Comparison of ENCODE assay signal across 31 cellular contexts in the genomic region with DNA sequence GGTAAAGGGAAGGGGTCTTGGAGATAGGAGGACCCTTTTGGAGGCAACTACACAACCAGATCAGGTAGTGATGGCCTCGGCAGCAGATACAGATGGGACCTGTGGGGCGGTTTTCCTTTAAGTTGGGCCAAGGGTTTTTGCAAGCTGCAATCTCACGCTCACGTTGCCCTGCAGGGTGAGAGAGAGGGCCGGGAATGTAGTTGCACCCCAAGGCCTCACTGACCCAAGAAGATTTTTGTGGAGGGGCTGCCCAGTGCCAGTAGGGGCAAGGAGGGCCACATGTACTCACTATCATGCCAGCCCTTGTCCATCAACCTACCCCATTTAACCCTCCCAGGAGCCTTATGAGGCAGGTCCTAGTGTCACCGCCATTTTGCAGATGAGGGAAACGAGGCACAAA. TPM values are rescaled to one million over a fixed set of nuclear protein-coding genes. Genes with fewer than 3 reads are reported as not detected.
DNase-seq lines count a peak whose midpoint lies in the region; ATAC-seq and TF ChIP-seq lines count a peak whose summit lies in the region.
"Had no signal": no experiment of that assay in that cellular context is flagged by ENCODE, and none has a peak within 500 bp of the region (broad histone marks: within the 10 kb centered on the region; RNA-seq: fewer than 3 reads in every experiment).

No MANE protein-coding gene starts in this region.

- H3K27me3 ChIP-seq in right atrium auricular region, result no peaks in the 10 kb centered on the region
- no peaks in the 10 kb centered on the region for H3K27me3 ChIP-seq in gastrocnemius medialis
- no peaks in the 10 kb centered on the region for H3K27me3 ChIP-seq in uterus
- H3K27me3 ChIP-seq: neural progenitor cell, suprapubic skin had no signal

- H3K27ac Mint-ChIP-seq in nephron progenitor cell, result no peak overlapping the region
- H3K27ac Mint-ChIP-seq: activated naive CD8-positive, alpha-beta T cell treated with anti-CD3 and anti-CD28 coated beads for 36 hours; IgD-negative memory B cell; neural progenitor cell; stimulated activated effector memory CD8-positive, alpha-beta T cell treated with anti-CD3 and anti-CD28 coated beads, Interleukin-12 subunit alpha, Interleukin-12 subunit beta, amount 100 ng/mL, for 72 hours had no signal

- peaks cover 29% of the 10 kb centered on the region for H3K27me3 Mint-ChIP-seq in nephron progenitor cell (ENCODE audit: low read depth, poor library complexity)
- H3K27me3 Mint-ChIP-seq: activated naive CD8-positive, alpha-beta T cell treated with anti-CD3 and anti-CD28 coated beads for 36 hours; CD4-positive, alpha-beta memory T cell; effector memory CD8-positive, alpha-beta T cell had no signal

- in situ Hi-C loops in gastrocnemius medialis (cut with MboI; ENCODE audit: low sequenced_read_pairs in 4 of 4), result loop anchor here in 2 of 4 donors (10.0 to 25.0 kb wide), 2 partner anchors 62 to 130 kb away; partner anchors contain the start of genes MAN1C1 (in 1 of the 2) and SELENON (in 1 of the 2)

- TF ChIP-seq CTCF in right atrium auricular region (IDR thresholded peaks at IDR 0.05) (no peak), gastrocnemius medialis (IDR thresholded peaks at IDR 0.05 in 4 of 5, conservative IDR thresholded peaks at IDR 0.05 in 1 of 5) (no peak), uterus (IDR thresholded peaks at IDR 0.05) (no peak), nephron progenitor cell (IDR thresholded peaks at IDR 0.05) (no peak)

- DNase-seq in cardiac septum (ENCODE audit: low spot score), result peak; percentile 69
- DNase-seq in Right ventricle myocardium inferior (ENCODE audit: missing footprints), result no peak
- DNase-seq in right atrium auricular region (ENCODE audit: low spot score), result no peak
- DNase-seq in gastrocnemius medialis, result no peak
- DNase-seq in uterus, result no peak
- no peak for DNase-seq in AG08395 (ENCODE audit: low spot score)
- no peak for DNase-seq in mucosa of gallbladder (ENCODE audit: low spot score)
- no peak for DNase-seq in nephron progenitor cell
- DNase-seq: activated CD4-positive, alpha-beta T cell treated with anti-CD3 and anti-CD28 coated beads for 4 hours; activated effector memory CD4-positive, alpha-beta T cell treated with Interleukin-2 at 50 U/mL for 16 hours; activated naive CD8-positive, alpha-beta T cell treated with anti-CD3 and anti-CD28 coated beads for 36 hours; activated T-cell treated with anti-CD3 and anti-CD28 coated beads, Interleukin-2, amount 50 U/mL, for 1 hour; AML-193; anterior cingulate cortex; CD4-positive, alpha-beta memory T cell; effector memory CD8-positive, alpha-beta T cell; kidney glomerular epithelial cell; mammary epithelial cell; NCI-H1048; NCI-H446 treated with DMSO at 0.1 percent for 48 hours; NCI-H774; SIG-M5; stimulated activated CD4-positive, alpha-beta T cell treated with anti-CD3 and anti-CD28 coated beads, Interleukin-15, amount 100 ng/mL, for 24 hours had no signal

- H3K9me3 Mint-ChIP-seq in nephron progenitor cell, result peaks cover 5% of the 10 kb centered on the region
- H3K9me3 Mint-ChIP-seq: activated naive CD8-positive, alpha-beta T cell treated with anti-CD3 and anti-CD28 coated beads for 36 hours; CD4-positive, alpha-beta memory T cell; effector memory CD8-positive, alpha-beta T cell; stimulated activated effector memory CD8-positive, alpha-beta T cell treated with anti-CD3 and anti-CD28 coated beads, Interleukin-12 subunit alpha, Interleukin-12 subunit beta, amount 100 ng/mL, for 72 hours had no signal

- H3K4me3 ChIP-seq in right atrium auricular region (no peak overlapping the region), gastrocnemius medialis (no peak overlapping the region), uterus (no peak overlapping the region)
- H3K4me3 ChIP-seq: A549, coronary artery, HAP-1, neural progenitor cell, suprapubic skin had no signal

- TF ChIP-seq POLR2A in gastrocnemius medialis (IDR thresholded peaks at IDR 0.05), result no peak
- no peak for TF ChIP-seq POLR2A in uterus (IDR thresholded peaks at IDR 0.05)

- H3K36me3 Mint-ChIP-seq in nephron progenitor cell (ENCODE audit: low read depth), result no peaks in the 10 kb centered on the region
- H3K36me3 Mint-ChIP-seq: IgD-negative memory B cell; neural progenitor cell; stimulated activated effector memory CD8-positive, alpha-beta T cell treated with anti-CD3 and anti-CD28 coated beads, Interleukin-12 subunit alpha, Interleukin-12 subunit beta, amount 100 ng/mL, for 72 hours had no signal

- ATAC-seq in Right ventricle myocardium inferior, result no peak
- no peak for ATAC-seq in gastrocnemius medialis
- ATAC-seq: A549; effector memory CD8-positive, alpha-beta T cell; Panc1; stimulated activated effector memory CD8-positive, alpha-beta T cell treated with anti-CD3 and anti-CD28 coated beads, Interleukin-12 subunit alpha, Interleukin-12 subunit beta, amount 100 ng/mL, for 72 hours had no signal

- intact Hi-C loops in cardiac septum (cut with DNase I), result loop anchor here (5.0 kb wide), 1 partner anchor 200 kb away; the partner anchor contains the start of gene LDLRAP1
- intact Hi-C loops in Right ventricle myocardium inferior (cut with DNase I), result no loop called here
- intact Hi-C loops in gastrocnemius medialis (cut with DNase I; ENCODE audit: low total_unique reads), result no loop called here
- intact Hi-C loops in uterus (cut with DNase I; ENCODE audit: low total_unique reads), result loop anchor here (10.0 kb wide), 1 partner anchor 128 kb away; the partner anchor contains the start of gene MAN1C1

- peaks cover 0 to 30% of the 10 kb centered on the region in 2 donors for H3K4me1 ChIP-seq in right atrium auricular region
- H3K4me1 ChIP-seq in gastrocnemius medialis, result peaks cover 31 to 35% of the 10 kb centered on the region in 2 donors
- H3K4me1 ChIP-seq in uterus, result peaks cover 12 to 23% of the 10 kb centered on the region in 2 donors
- H3K4me1 ChIP-seq: A549, HAP-1 had no signal

- H3K36me3 ChIP-seq in right atrium auricular region (no peaks in the 10 kb centered on the region), gastrocnemius medialis (no peaks in the 10 kb centered on the region), uterus (no peaks in the 10 kb centered on the region)
- H3K36me3 ChIP-seq: HAP-1, neural progenitor cell, suprapubic skin had no signal

- H3K27ac ChIP-seq in right atrium auricular region (peak overlapping the region; percentile 88 to 96), gastrocnemius medialis (peak overlapping the region; percentile 90 to 95 (median 94)), uterus (peak overlapping the region; percentile 91 to 95)
- H3K27ac ChIP-seq: A549, neural progenitor cell had no signal

- no peaks in the 10 kb centered on the region for H3K9me3 ChIP-seq in right atrium auricular region
- no peaks in the 10 kb centered on the region for H3K9me3 ChIP-seq in gastrocnemius medialis
- H3K9me3 ChIP-seq in uterus, result no peaks in the 10 kb centered on the region
- H3K9me3 ChIP-seq: A549, HAP-1, suprapubic skin had no signal

- peaks cover 36% of the 10 kb centered on the region for H3K4me1 Mint-ChIP-seq in nephron progenitor cell
- H3K4me1 Mint-ChIP-seq: IgD-negative memory B cell had no signal

- no peak overlapping the region for H3K4me3 Mint-ChIP-seq in nephron progenitor cell
- H3K4me3 Mint-ChIP-seq: activated naive CD8-positive, alpha-beta T cell treated with anti-CD3 and anti-CD28 coated beads for 36 hours; CD4-positive, alpha-beta memory T cell; effector memory CD8-positive, alpha-beta T cell; neural progenitor cell; stimulated activated effector memory CD8-positive, alpha-beta T cell treated with anti-CD3 and anti-CD28 coated beads, Interleukin-12 subunit alpha, Interleukin-12 subunit beta, amount 100 ng/mL, for 72 hours had no signal

RNA-seq across cellular contexts. Expression of gene SELENON, which starts 57.7 kb away (rescaled TPM):
- 53.0 TPM for total RNA-seq in cardiac septum
- total RNA-seq in Right ventricle myocardium inferior, result 45.7 TPM
- total RNA-seq in right atrium auricular region, result 10 to 100 TPM; 31.7 to 34.2 TPM
- 10 to 100 TPM; 20.0 to 51.0 (median 43.3) TPM for total RNA-seq in gastrocnemius medialis
- 10 to 100 TPM in 2 of 4 donors, 1 to 10 TPM in 2; 9.0 to 94.0 (median 18.0) TPM for total RNA-seq in uterus
- 69.7 TPM for total RNA-seq in mucosa of gallbladder

Comparison
In these comparisons a context has a peak if more than half of its experiments do, and no peak if none do; other contexts are left out.
1. intact Hi-C loops: an anchor here in cardiac septum (5.0 kb wide) and uterus (10.0 kb wide); none called in Right ventricle myocardium inferior and gastrocnemius medialis.